23 cellular contexts compared by ENCODE assay signal in the genomic region with DNA sequence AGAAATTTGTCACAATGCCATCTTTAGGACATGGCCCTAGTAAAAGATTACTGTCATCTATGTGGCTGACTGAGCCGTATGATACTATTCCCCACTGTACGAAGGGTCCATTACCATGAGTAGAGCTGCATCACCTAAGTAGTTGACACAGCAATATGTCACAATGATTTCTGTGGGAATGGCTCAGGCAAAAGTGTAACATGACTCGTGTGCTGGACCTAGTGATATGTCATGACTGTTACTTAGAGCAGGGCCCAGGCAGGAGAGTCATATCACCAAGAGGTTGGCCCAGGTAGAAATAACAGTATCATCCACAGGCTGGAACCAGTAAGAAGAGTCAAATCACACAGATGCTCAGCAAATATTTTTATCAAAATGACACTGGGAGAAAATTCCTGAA.
DNase-seq lines count a peak whose midpoint lies in the region; ATAC-seq and TF ChIP-seq lines count a peak whose summit lies in the region.
"Had no signal": no experiment of that assay in that cellular context is flagged by ENCODE, and none has a peak within 500 bp of the region (broad histone marks: within the 10 kb centered on the region; RNA-seq: fewer than 3 reads in every experiment).

No MANE protein-coding gene starts in this region.

- intact Hi-C loops in gastrocnemius medialis (cut with DNase I; ENCODE audit: low total_unique reads), result no loop called here

- H3K4me1 ChIP-seq in gastrocnemius medialis, result no peaks in the 10 kb centered on the region
- H3K4me1 ChIP-seq: A549; BLaER1 treated with 17β-estradiol and CSF1 and Interleukin-3, amounts not matched to agents 10 nM and 100 nM; Caco-2 had no signal

- H3K4me3 ChIP-seq in gastrocnemius medialis, result no peak overlapping the region
- H3K4me3 ChIP-seq: A549; BLaER1 treated with 17β-estradiol and CSF1 and Interleukin-3, amounts not matched to agents 10 nM and 100 nM; GM12878 had no signal

- no peak overlapping the region for H3K27ac Mint-ChIP-seq in stimulated activated naive CD8-positive, alpha-beta T cell treated with anti-CD3 and anti-CD28 coated beads, Interleukin-15, amount 100 ng/mL, for 72 hours
- H3K27ac Mint-ChIP-seq: B cell; CD4-positive, alpha-beta T cell; CD8-positive, alpha-beta T cell had no signal

- DNase-seq in stimulated activated naive CD8-positive, alpha-beta T cell treated with anti-CD3 and anti-CD28 coated beads, Interleukin-15, amount 100 ng/mL, for 72 hours, result no peak
- DNase-seq in stimulated activated naive CD8-positive, alpha-beta T cell treated with anti-CD3 and anti-CD28 coated beads, Interleukin-15, Interleukin-2, amounts not matched to agents 100 U/mL and 50 U/mL, for 24 hours, result no peak
- peak in 1 of 2 donors; percentile 14 for DNase-seq in gastrocnemius medialis
- DNase-seq in DMS 273 (lab: John Stamatoyannopoulos, UW; ENCODE audit: unreplicated experiment), result no peak
- DNase-seq: AML-193; Caco-2; Calu3; CD4-positive, alpha-beta T cell; CD8-positive, alpha-beta T cell; DMS 273 treated with DMSO at 0.1 percent for 48 hours; DMS153; DMS53; DMS79; DND-41; EL; GDM1 had no signal

- in situ Hi-C loops in gastrocnemius medialis (cut with MboI; ENCODE audit: low sequenced_read_pairs in 4 of 4), result no loop called here

- ATAC-seq in stimulated activated naive CD8-positive, alpha-beta T cell treated with anti-CD3 and anti-CD28 coated beads, Interleukin-15, amount 100 ng/mL, for 72 hours, result peak; percentile 51
- ATAC-seq in stimulated activated naive CD8-positive, alpha-beta T cell treated with anti-CD3 and anti-CD28 coated beads, Interleukin-15, Interleukin-2, amounts not matched to agents 100 U/mL and 50 U/mL, for 24 hours, result no peak
- ATAC-seq in gastrocnemius medialis (peak; percentile 52 to 78), GM18867 (IDR thresholded peaks at IDR 0.05; ENCODE audit: unreplicated experiment) (no peak)
- ATAC-seq: A549; CD8-positive, alpha-beta T cell; GM12878 had no signal

- H3K27ac ChIP-seq in gastrocnemius medialis, result peak overlapping the region in 1 of 4 donors; percentile 6
- H3K27ac ChIP-seq: 22Rv1; A549; BLaER1 treated with 17β-estradiol and CSF1 and Interleukin-3, amounts not matched to agents 10 nM and 100 nM; C4-2B had no signal

- no peak overlapping the region for H3K4me3 Mint-ChIP-seq in stimulated activated naive CD8-positive, alpha-beta T cell treated with anti-CD3 and anti-CD28 coated beads, Interleukin-15, amount 100 ng/mL, for 72 hours
- H3K4me3 Mint-ChIP-seq: B cell; CD4-positive, alpha-beta T cell; CD8-positive, alpha-beta T cell had no signal

- H3K4me1 Mint-ChIP-seq in stimulated activated naive CD8-positive, alpha-beta T cell treated with anti-CD3 and anti-CD28 coated beads, Interleukin-15, amount 100 ng/mL, for 72 hours, result no peaks in the 10 kb centered on the region
- H3K4me1 Mint-ChIP-seq: B cell had no signal

- H3K27me3 ChIP-seq in gastrocnemius medialis, result no peaks in the 10 kb centered on the region
- H3K27me3 ChIP-seq: BLaER1 treated with 17β-estradiol and CSF1 and Interleukin-3, amounts not matched to agents 10 nM and 100 nM had no signal

- no peaks in the 10 kb centered on the region for H3K36me3 ChIP-seq in gastrocnemius medialis
- H3K36me3 ChIP-seq: BLaER1 treated with 17β-estradiol and CSF1 and Interleukin-3, amounts not matched to agents 10 nM and 100 nM had no signal

- no peak for TF ChIP-seq POLR2A in gastrocnemius medialis (IDR thresholded peaks at IDR 0.05)

- TF ChIP-seq CTCF in gastrocnemius medialis (IDR thresholded peaks at IDR 0.05 in 4 of 5, conservative IDR thresholded peaks at IDR 0.05 in 1 of 5), result no peak

- no peaks in the 10 kb centered on the region for H3K27me3 Mint-ChIP-seq in stimulated activated naive CD8-positive, alpha-beta T cell treated with anti-CD3 and anti-CD28 coated beads, Interleukin-15, amount 100 ng/mL, for 72 hours
- H3K27me3 Mint-ChIP-seq: B cell; CD4-positive, alpha-beta T cell had no signal

- H3K9me3 ChIP-seq in gastrocnemius medialis, result no peaks in the 10 kb centered on the region
- H3K9me3 ChIP-seq: A549; BLaER1 treated with 17β-estradiol and CSF1 and Interleukin-3, amounts not matched to agents 10 nM and 100 nM; Caco-2 had no signal

- no peaks in the 10 kb centered on the region for H3K9me3 Mint-ChIP-seq in stimulated activated naive CD8-positive, alpha-beta T cell treated with anti-CD3 and anti-CD28 coated beads, Interleukin-15, amount 100 ng/mL, for 72 hours
- H3K9me3 Mint-ChIP-seq: CD4-positive, alpha-beta T cell; CD8-positive, alpha-beta T cell had no signal

Comparison
In these comparisons a context has a peak if more than half of its experiments do, and no peak if none do; other contexts are left out.
1. ATAC-seq: peak in stimulated activated naive CD8-positive, alpha-beta T cell treated with anti-CD3 and anti-CD28 coated beads, Interleukin-15, amount 100 ng/mL, for 72 hours (single experiment) and gastrocnemius medialis (2 of 2); none in stimulated activated naive CD8-positive, alpha-beta T cell treated with anti-CD3 and anti-CD28 coated beads, Interleukin-15, Interleukin-2, amounts not matched to agents 100 U/mL and 50 U/mL, for 24 hours (single experiment) and GM18867 (single experiment).